In the genomic region with DNA sequence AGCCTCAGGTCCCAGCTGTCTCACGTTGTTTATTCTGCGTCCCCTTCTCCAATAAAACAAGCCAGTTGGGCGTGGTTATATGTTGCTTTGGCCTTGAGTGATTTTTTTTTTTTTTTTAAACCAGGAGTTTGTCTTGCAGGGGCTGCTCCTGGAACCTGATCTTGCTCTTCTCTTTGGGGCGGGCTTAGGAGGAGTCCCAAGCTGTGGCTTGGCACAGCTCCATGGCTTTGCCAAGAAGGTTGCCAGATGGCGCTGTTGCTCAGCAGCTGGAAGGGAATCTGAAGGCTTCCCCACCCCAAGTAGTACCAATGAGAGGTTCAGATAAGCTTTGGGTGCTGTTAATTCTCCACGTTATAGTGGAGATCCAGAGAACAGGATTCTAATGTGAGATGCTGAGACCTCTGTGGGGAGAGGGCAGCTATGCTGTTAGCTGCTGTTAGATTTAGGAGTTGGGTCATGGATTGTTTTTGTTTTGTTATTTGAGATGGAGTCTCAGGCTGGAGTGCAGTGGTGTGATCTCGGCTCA, we compare ENCODE assay signal across 8 cellular contexts. TPM values are rescaled to one million over a fixed set of nuclear protein-coding genes. Genes with fewer than 3 reads are reported as not detected.
DNase-seq lines count a peak whose midpoint lies in the region; ATAC-seq and TF ChIP-seq lines count a peak whose summit lies in the region.

No MANE protein-coding gene starts in this region.

- peak; percentile 96 for TF ChIP-seq RAD21 in IMR-90 (IDR thresholded peaks at IDR 0.05; ENCODE audit: low read length)

- H3K9me3 Mint-ChIP-seq in CD4-positive, alpha-beta memory T cell = peaks cover 0 to 2% (median 0%) of the 10 kb centered on the region in 8 donors
- H3K9me3 Mint-ChIP-seq in activated CD8-positive, alpha-beta memory T cell treated with anti-CD3 and anti-CD28 coated beads, Interleukin-2, amount 10 ng/mL, durations not matched to agents 7 days and 5 days (ENCODE audit: low read depth) = no peaks in the 10 kb centered on the region
- H3K9me3 Mint-ChIP-seq in endothelial cell (ENCODE audit: unreplicated experiment) = no peaks in the 10 kb centered on the region

- ATAC-seq in IMR-90 (ENCODE audit: low read depth) (peak; percentile 72), HG02759 (IDR thresholded peaks at IDR 0.05; ENCODE audit: unreplicated experiment) (no peak)
- peak; percentile 30 for ATAC-seq in activated CD8-positive, alpha-beta memory T cell treated with anti-CD3 and anti-CD28 coated beads, Interleukin-2, amount 10 ng/mL, durations not matched to agents 7 days and 5 days

- dilution Hi-C loops in IMR-90 (cut with HindIII; ENCODE audit: low sequenced_read_pairs, unreplicated experiment) = no loop called here

- peak overlapping the region; percentile 64 for H2AFZ ChIP-seq in IMR-90 (replicated peaks; ENCODE audit: low read length, poor library complexity)
- no peak overlapping the region for H2AFZ ChIP-seq in OCI-LY1 (ENCODE audit: low read length)

- no peaks in the 10 kb centered on the region for H3K9me2 ChIP-seq in OCI-LY1 (ENCODE audit: low read depth, low read length)

- no peak overlapping the region; the same call in 1 of the 2 replicates for H3K4ac ChIP-seq in IMR-90 (ENCODE audit: low read depth, low read length)

- no peak overlapping the region for H3K23ac ChIP-seq in IMR-90 (ENCODE audit: low read depth, low read length)

- TF ChIP-seq CTCF in IMR-90 (conservative IDR thresholded peaks at IDR 0.05; ENCODE audit: low read depth, low read length) (peak; percentile 96), OCI-LY1 (IDR thresholded peaks at IDR 0.05; ENCODE audit: low read length) (peak; percentile 86), endothelial cell (IDR thresholded peaks at IDR 0.05; ENCODE audit: unreplicated experiment) (peak; percentile 31)

- H3K4me3 Mint-ChIP-seq in CD4-positive, alpha-beta memory T cell = peak overlapping the region; percentile 62 to 89 (median 82)
- peak overlapping the region; percentile 45 for H3K4me3 Mint-ChIP-seq in activated CD8-positive, alpha-beta memory T cell treated with anti-CD3 and anti-CD28 coated beads, Interleukin-2, amount 10 ng/mL, durations not matched to agents 7 days and 5 days
- H3K4me3 Mint-ChIP-seq in endothelial cell (ENCODE audit: unreplicated experiment) = no peak overlapping the region

- H3K4me3 ChIP-seq in CD4-positive, alpha-beta memory T cell (ENCODE audit: low read length in 2 of 2) = no peak overlapping the region
- H3K4me3 ChIP-seq in IMR-90 (ENCODE audit: insufficient read depth, low read depth, low read length) (no peak overlapping the region), OCI-LY1 (ENCODE audit: low read depth, low read length, poor library complexity, severe bottlenecking) (no peak overlapping the region)

- H3K18ac ChIP-seq in IMR-90 (ENCODE audit: low read depth, low read length) = no peak overlapping the region

- CTCF ChIA-PET in CD4-positive, alpha-beta memory T cell (lab: Charles Lee; ENCODE audit: partially characterized antibody) = interaction anchor here (0.6 to 9.7 kb wide), 32 partner anchors 10 to 258 kb away, joined by 3 to 367 read pairs (median 5); partner anchors contain the start of genes BAD, CATSPERZ, DNAJC4 and ESRRA
- CTCF ChIA-PET in IMR-90 (lab: Yijun Ruan, JAX) = interaction anchor here (0.6 to 2.0 kb wide), 10 partner anchors 10 to 150 kb away, joined by 3 to 12 read pairs (median 6); partner anchors contain the start of genes ESRRA and FKBP2
- CTCF ChIA-PET in activated CD8-positive, alpha-beta memory T cell treated with anti-CD3 and anti-CD28 coated beads, Interleukin-2, amount 10 ng/mL, durations not matched to agents 7 days and 5 days (lab: Charles Lee) = interaction anchor here (0.6 to 9.6 kb wide), 29 partner anchors 9 to 245 kb away, joined by 3 to 169 read pairs (median 5); partner anchors contain the start of genes BAD, CATSPERZ, DNAJC4 and ESRRA

- no peaks in the 10 kb centered on the region for H3K27me3 Mint-ChIP-seq in CD4-positive, alpha-beta memory T cell
- no peaks in the 10 kb centered on the region for H3K27me3 Mint-ChIP-seq in activated CD8-positive, alpha-beta memory T cell treated with anti-CD3 and anti-CD28 coated beads, Interleukin-2, amount 10 ng/mL, durations not matched to agents 7 days and 5 days
- H3K27me3 Mint-ChIP-seq in endothelial cell (ENCODE audit: unreplicated experiment) = peaks cover 7% of the 10 kb centered on the region

- no peaks in the 10 kb centered on the region for H3K9me3 ChIP-seq in CD4-positive, alpha-beta memory T cell (ENCODE audit: control insufficient read depth in 1 of 2, low read length in 2 of 2)
- no peaks in the 10 kb centered on the region for H3K9me3 ChIP-seq in IMR-90 (ENCODE audit: control insufficient read depth, insufficient read depth, low read length)
- H3K9me3 ChIP-seq in OCI-LY1 (ENCODE audit: low read length) = no peaks in the 10 kb centered on the region

- no peak overlapping the region for H3K14ac ChIP-seq in IMR-90 (replicated peaks; ENCODE audit: low read depth, low read length)

- H2BK15ac ChIP-seq in IMR-90 (ENCODE audit: low read depth, low read length) = no peak overlapping the region

- H3K9ac ChIP-seq in IMR-90 (ENCODE audit: low read depth, low read length) (no peak overlapping the region), OCI-LY1 (ENCODE audit: low read length) (no peak overlapping the region)

- peaks cover 38% of the 10 kb centered on the region for H3K36me3 ChIP-seq in CD4-positive, alpha-beta memory T cell (ENCODE audit: insufficient read depth, low read length)
- H3K36me3 ChIP-seq in IMR-90 (ENCODE audit: control insufficient read depth, insufficient read depth, low read length) = peaks cover 56% of the 10 kb centered on the region
- peaks cover 73% of the 10 kb centered on the region for H3K36me3 ChIP-seq in OCI-LY1 (ENCODE audit: insufficient read depth, low read length)

- H3K4me1 Mint-ChIP-seq in CD4-positive, alpha-beta memory T cell = peaks cover 16 to 64% (median 39%) of the 10 kb centered on the region in 4 donors
- H3K4me1 Mint-ChIP-seq in activated CD8-positive, alpha-beta memory T cell treated with anti-CD3 and anti-CD28 coated beads, Interleukin-2, amount 10 ng/mL, durations not matched to agents 7 days and 5 days = peaks cover 45% of the 10 kb centered on the region
- H3K4me1 Mint-ChIP-seq in endothelial cell (ENCODE audit: unreplicated experiment) = peaks cover 33% of the 10 kb centered on the region

- H3K27ac ChIP-seq in CD4-positive, alpha-beta memory T cell (ENCODE audit: low read depth, low read length) = no peak overlapping the region
- H3K27ac ChIP-seq in IMR-90 (ENCODE audit: insufficient read depth, low read length) (no peak overlapping the region), OCI-LY1 (ENCODE audit: low read depth, low read length, poor library complexity, severe bottlenecking) (peak overlapping the region; percentile 82)

- H2AK9ac ChIP-seq in IMR-90 (replicated peaks; ENCODE audit: low read depth, low read length, poor library complexity) = peak overlapping the region; percentile 22

- H3K27ac Mint-ChIP-seq in CD4-positive, alpha-beta memory T cell = peak overlapping the region; percentile 85 to 97 (median 94)
- peak overlapping the region; percentile 78 for H3K27ac Mint-ChIP-seq in activated CD8-positive, alpha-beta memory T cell treated with anti-CD3 and anti-CD28 coated beads, Interleukin-2, amount 10 ng/mL, durations not matched to agents 7 days and 5 days
- H3K27ac Mint-ChIP-seq in endothelial cell (ENCODE audit: unreplicated experiment) = peak overlapping the region; percentile 54

- no peak overlapping the region for H4K5ac ChIP-seq in IMR-90 (ENCODE audit: low read depth, low read length)

- H2BK20ac ChIP-seq in IMR-90 (ENCODE audit: low read depth, low read length) = no peak overlapping the region

- no peak for TF ChIP-seq POLR2A in IMR-90 (IDR thresholded peaks at IDR 0.05; ENCODE audit: low read depth, low read length)

- WGBS in IMR-90 (ENCODE audit: extremely low coverage in 2 of 2, insufficient read length in 1 of 2), 2 experiments = 40% methylated on average over 1 of the region's 7 CpGs; no CpG with 5 or more reads in 1 of the 2 experiments

- no peak overlapping the region for H3K56ac ChIP-seq in IMR-90 (ENCODE audit: extremely low read depth, insufficient read depth, low read length)

- no peaks in the 10 kb centered on the region for H3K79me2 ChIP-seq in OCI-LY1 (ENCODE audit: insufficient read depth, low read length)

- H4K91ac ChIP-seq in IMR-90 (ENCODE audit: insufficient read depth, low read depth, low read length) = no peak overlapping the region

- H3K4me1 ChIP-seq in CD4-positive, alpha-beta memory T cell (ENCODE audit: insufficient read depth, low read length) = peaks cover 44% of the 10 kb centered on the region
- H3K4me1 ChIP-seq in IMR-90 (ENCODE audit: control insufficient read depth, insufficient read depth, low read length) = peaks cover 10% of the 10 kb centered on the region
- peaks cover 41% of the 10 kb centered on the region for H3K4me1 ChIP-seq in OCI-LY1 (ENCODE audit: insufficient read depth, low read length, severe bottlenecking)

- intact Hi-C loops in CD4-positive, alpha-beta memory T cell (cut with micrococcal nuclease) = loop anchor here (1.0 kb wide), 6 partner anchors 19 to 127 kb away; partner anchors contain the start of genes NUDT22, PLCB3 and TRPT1
- intact Hi-C loops in IMR-90 (cut with micrococcal nuclease) = loop anchor here (1.0 to 10.0 kb wide), 2 partner anchors 97 to 450 kb away; no protein-coding TSS in a partner anchor

- H2BK120ac ChIP-seq in IMR-90 (ENCODE audit: low read depth, low read length) = no peak overlapping the region

- no peaks in the 10 kb centered on the region for H3F3A ChIP-seq in OCI-LY1 (ENCODE audit: insufficient read depth, low read length)

- H4K20me1 ChIP-seq in IMR-90 (ENCODE audit: insufficient read depth, low read length) = peaks cover 13% of the 10 kb centered on the region; the same call in 1 of the 2 replicates
- H4K20me1 ChIP-seq in OCI-LY1 (ENCODE audit: insufficient read depth, low read length) = no peaks in the 10 kb centered on the region

- DNase-seq in CD4-positive, alpha-beta memory T cell = peak; percentile 85 to 90 (median 86)
- DNase-seq in IMR-90 = peak; percentile 96
- DNase-seq in activated CD8-positive, alpha-beta memory T cell treated with anti-CD3 and anti-CD28 coated beads, Interleukin-2, amount 10 ng/mL, durations not matched to agents 7 days and 5 days = peak; percentile 86
- peak; percentile 64 for DNase-seq in endothelial cell (ENCODE audit: low spot score)
- peak; percentile 85 for DNase-seq in middle frontal gyrus (ENCODE audit: extremely low spot score, low spot score)
- DNase-seq in stimulated activated CD8-positive, alpha-beta memory T cell treated with anti-CD3 and anti-CD28 coated beads, Interleukin-7, amount 100 ng/mL, for 4 hours (ENCODE audit: low read depth in 2 of 2) = peak; percentile 67 to 69

- BruUV-seq in IMR-90 (replicated peaks; lab: Mats Ljungman, UMichigan) = no TSS peak

- H3K9me1 ChIP-seq in IMR-90 (ENCODE audit: insufficient read depth, low read length) = no peaks in the 10 kb centered on the region

- in situ Hi-C loops in IMR-90 (cut with MboI; ENCODE audit: low sequenced_read_pairs) = loop anchor here (5.0 kb wide), 1 partner anchor 98 kb away; the partner anchor contains the start of gene CATSPERZ

- no peaks in the 10 kb centered on the region for H3K27me3 ChIP-seq in CD4-positive, alpha-beta memory T cell (ENCODE audit: insufficient read depth, low read length)
- H3K27me3 ChIP-seq in IMR-90 (ENCODE audit: control insufficient read depth, insufficient read depth, low read length) = no peaks in the 10 kb centered on the region
- H3K27me3 ChIP-seq in OCI-LY1 (ENCODE audit: insufficient read depth, low read length) = no peaks in the 10 kb centered on the region

- H3K79me1 ChIP-seq in IMR-90 (ENCODE audit: low read depth in 1 of 2, low read length in 2 of 2) = peaks cover 0 to 44% of the 10 kb centered on the region in 2 experiments; a peak in 3 of 4 replicates

- no peak overlapping the region for H2AK5ac ChIP-seq in IMR-90 (ENCODE audit: low read depth, low read length)

- no peak overlapping the region for H3K4me2 ChIP-seq in IMR-90 (ENCODE audit: low read depth, low read length)
- H3K4me2 ChIP-seq in OCI-LY1 (ENCODE audit: low read length) = no peak overlapping the region

- H2BK5ac ChIP-seq in IMR-90 (ENCODE audit: low read depth, low read length, poor library complexity, severe bottlenecking) = no peak overlapping the region

- no peak overlapping the region; a peak in 1 of 4 replicates for H4K8ac ChIP-seq in IMR-90 (ENCODE audit: low read depth in 2 of 2, low read length in 2 of 2)

- POLR2A ChIA-PET in CD4-positive, alpha-beta memory T cell (lab: Charles Lee; ENCODE audit: partially characterized antibody) = interaction anchor here (0.7 to 22.7 kb wide), 14 partner anchors 8 to 1363 kb away, joined by 3 to 937 read pairs (median 8); partner anchors contain the start of genes BAD, CATSPERZ, DNAJC4 and ESRRA
- POLR2A ChIA-PET in IMR-90 (lab: Charles Lee; ENCODE audit: unreplicated experiment) = interaction anchor here (0.6 to 0.8 kb wide), 3 partner anchors 15 to 96 kb away, joined by 5 to 24 read pairs (median 6); no protein-coding TSS in a partner anchor

- peaks cover 27 to 70% of the 10 kb centered on the region in 2 donors for H3K36me3 Mint-ChIP-seq in CD4-positive, alpha-beta memory T cell
- peaks cover 60% of the 10 kb centered on the region for H3K36me3 Mint-ChIP-seq in activated CD8-positive, alpha-beta memory T cell treated with anti-CD3 and anti-CD28 coated beads, Interleukin-2, amount 10 ng/mL, durations not matched to agents 7 days and 5 days
- H3K36me3 Mint-ChIP-seq in endothelial cell (ENCODE audit: low read depth, unreplicated experiment) = peaks cover 35% of the 10 kb centered on the region

RNA-seq across cellular contexts. Expression of gene FERMT3, which starts 2.0 kb away (rescaled TPM):
- 100 to 1,000 TPM; 149 to 152 TPM for total RNA-seq in CD4-positive, alpha-beta memory T cell
- 100 to 1,000 TPM; 198 to 202 TPM for polyA plus RNA-seq in CD4-positive, alpha-beta memory T cell
- 0.36 and 0.56 TPM in 2 replicates for total RNA-seq in IMR-90 (2012; rRNA removed)
- 2.3 and 2.5 TPM in 2 replicates for polyA plus RNA-seq in IMR-90 (2012; rRNA removed)
- 1.7 and 2.4 TPM in 2 replicates for polyA plus RNA-seq in IMR-90 (2012; cell fraction: cytosol; rRNA removed)
- 11.8 and 27.1 TPM in 2 replicates for polyA plus RNA-seq in IMR-90 (2012; cell fraction: nucleus; rRNA removed; ENCODE audit: low replicate concordance)
- total RNA-seq in activated CD8-positive, alpha-beta memory T cell treated with anti-CD3 and anti-CD28 coated beads, Interleukin-2, amount 10 ng/mL, durations not matched to agents 7 days and 5 days = 100 to 1,000 TPM; 210 to 217 TPM
- 6.2 TPM for total RNA-seq in endothelial cell (ENCODE audit: unreplicated experiment)

RNA-seq across cellular contexts. Expression of gene STIP1, which starts 18.6 kb away (rescaled TPM):
- total RNA-seq in CD4-positive, alpha-beta memory T cell = 100 to 1,000 TPM in 1 of 2 experiments, 10 to 100 TPM in 1; 97.4 to 106 TPM
- 10 to 100 TPM; 37.1 to 98.8 TPM for polyA plus RNA-seq in CD4-positive, alpha-beta memory T cell
- 363 and 489 TPM in 2 replicates for total RNA-seq in IMR-90 (2012; rRNA removed)
- polyA plus RNA-seq in IMR-90 (2012; rRNA removed) = 189 and 201 TPM in 2 replicates
- 99.3 and 323 TPM in 2 replicates for polyA plus RNA-seq in IMR-90 (2012; cell fraction: cytosol; rRNA removed)
- polyA plus RNA-seq in IMR-90 (2012; cell fraction: nucleus; rRNA removed; ENCODE audit: low replicate concordance) = 76.3 and 102 TPM in 2 replicates
- 100 to 1,000 TPM; 303 to 410 TPM for total RNA-seq in activated CD8-positive, alpha-beta memory T cell treated with anti-CD3 and anti-CD28 coated beads, Interleukin-2, amount 10 ng/mL, durations not matched to agents 7 days and 5 days
- total RNA-seq in endothelial cell (ENCODE audit: unreplicated experiment) = 124 TPM

RNA-seq across cellular contexts. Expression of gene TRPT1, which starts 21.5 kb away (rescaled TPM):
- total RNA-seq in CD4-positive, alpha-beta memory T cell = 10 to 100 TPM; 37.6 to 42.1 TPM
- 10 to 100 TPM; 31.1 to 35.3 TPM for polyA plus RNA-seq in CD4-positive, alpha-beta memory T cell
- total RNA-seq in IMR-90 (2012; rRNA removed) (43.0 and 81.9 TPM in 2 replicates), endothelial cell (ENCODE audit: unreplicated experiment) (23.2 TPM)
- 63.2 and 64.2 TPM in 2 replicates for polyA plus RNA-seq in IMR-90 (2012; rRNA removed)
- polyA plus RNA-seq in IMR-90 (2012; cell fraction: cytosol; rRNA removed) = 47.6 and 95.6 TPM in 2 replicates
- 119 and 279 TPM in 2 replicates for polyA plus RNA-seq in IMR-90 (2012; cell fraction: nucleus; rRNA removed; ENCODE audit: low replicate concordance)
- total RNA-seq in activated CD8-positive, alpha-beta memory T cell treated with anti-CD3 and anti-CD28 coated beads, Interleukin-2, amount 10 ng/mL, durations not matched to agents 7 days and 5 days = 10 to 100 TPM; 33.4 to 37.1 TPM

RNA-seq across cellular contexts. Expression of gene NUDT22, which starts 21.5 kb away (rescaled TPM):
- total RNA-seq in CD4-positive, alpha-beta memory T cell = 100 to 1,000 TPM in 1 of 2 experiments, 10 to 100 TPM in 1; 83.9 to 101 TPM
- 10 to 100 TPM; 38.1 to 69.6 TPM for polyA plus RNA-seq in CD4-positive, alpha-beta memory T cell
- total RNA-seq in IMR-90 (2012; rRNA removed) (21.3 and 24.4 TPM in 2 replicates), endothelial cell (ENCODE audit: unreplicated experiment) (21.2 TPM)
- 44.6 and 55.3 TPM in 2 replicates for polyA plus RNA-seq in IMR-90 (2012; rRNA removed)
- 70.5 and 80.0 TPM in 2 replicates for polyA plus RNA-seq in IMR-90 (2012; cell fraction: cytosol; rRNA removed)
- polyA plus RNA-seq in IMR-90 (2012; cell fraction: nucleus; rRNA removed; ENCODE audit: low replicate concordance) = 64.5 and 161 TPM in 2 replicates
- total RNA-seq in activated CD8-positive, alpha-beta memory T cell treated with anti-CD3 and anti-CD28 coated beads, Interleukin-2, amount 10 ng/mL, durations not matched to agents 7 days and 5 days = 10 to 100 TPM; 83.8 to 84.1 TPM

RNA-seq across cellular contexts. Expression of gene DNAJC4, which starts 25.8 kb away (rescaled TPM):
- total RNA-seq in CD4-positive, alpha-beta memory T cell = 10 to 100 TPM; 60.6 to 64.5 TPM
- polyA plus RNA-seq in CD4-positive, alpha-beta memory T cell = 10 to 100 TPM; 15.6 to 23.6 TPM
- 2.2 and 3.9 TPM in 2 replicates for total RNA-seq in IMR-90 (2012; rRNA removed)
- 22.8 and 30.3 TPM in 2 replicates for polyA plus RNA-seq in IMR-90 (2012; rRNA removed)
- polyA plus RNA-seq in IMR-90 (2012; cell fraction: cytosol; rRNA removed) = 10.8 and 31.8 TPM in 2 replicates
- 39.6 and 66.8 TPM in 2 replicates for polyA plus RNA-seq in IMR-90 (2012; cell fraction: nucleus; rRNA removed; ENCODE audit: low replicate concordance)
- 10 to 100 TPM; 29.7 to 37.0 TPM for total RNA-seq in activated CD8-positive, alpha-beta memory T cell treated with anti-CD3 and anti-CD28 coated beads, Interleukin-2, amount 10 ng/mL, durations not matched to agents 7 days and 5 days
- total RNA-seq in endothelial cell (ENCODE audit: unreplicated experiment) = 38.0 TPM

Comparison
In these comparisons a context has a peak if more than half of its experiments do, and no peak if none do; other contexts are left out.
1. CTCF ChIP-seq: peak in every context shown above with its lines; median percentile 96 in IMR-90; 86 in OCI-LY1; 31 in endothelial cell.
2. RNA of gene FERMT3, which starts 2.0 kb away (total RNA-seq): 210 to 217 TPM in activated CD8-positive, alpha-beta memory T cell treated with anti-CD3 and anti-CD28 coated beads, Interleukin-2, amount 10 ng/mL, durations not matched to agents 7 days and 5 days and 149 to 152 TPM in CD4-positive, alpha-beta memory T cell; 6.2 TPM in endothelial cell (single experiment) and 0.36 to 0.56 TPM in IMR-90; every median in the first group is over 10 times any median in the second.
3. Peak in every context shown above with its lines, with median percentiles within 50 percentile points of each other: DNase-seq and H3K27ac Mint-ChIP-seq.